In genomic region chr5:152397581-152397980, GRCh38 we compare ENCODE assay signal across 17 cellular contexts. TPM values are rescaled to one million over a fixed set of nuclear protein-coding genes. Genes with fewer than 3 reads are reported as not detected.
DNase-seq lines count a peak whose midpoint lies in the region; ATAC-seq and TF ChIP-seq lines count a peak whose summit lies in the region.
"Had no signal": no experiment of that assay in that cellular context is flagged by ENCODE, and none has a peak within 500 bp of the region (broad histone marks: within the 10 kb centered on the region; RNA-seq: fewer than 3 reads in every experiment).

No MANE protein-coding gene starts in this region.

- H3K4me3 ChIP-seq in testis: no peak overlapping the region
- H3K4me3 ChIP-seq: MG63 had no signal

- TF ChIP-seq CTCF in GM20000 (IDR thresholded peaks at IDR 0.05; ENCODE audit: extremely low read depth, missing control alignments) (no peak), testis (IDR thresholded peaks at IDR 0.05) (no peak)

- peaks cover 9% of the 10 kb centered on the region for H3K4me1 ChIP-seq in testis

- peak overlapping the region in 1 of 2 donors; percentile 33 for H3K27ac ChIP-seq in testis
- H3K27ac ChIP-seq: RWPE1 had no signal

- ATAC-seq in GM18517 (IDR thresholded peaks at IDR 0.05; ENCODE audit: unreplicated experiment) (peak; percentile 84), HG02852 (IDR thresholded peaks at IDR 0.05; ENCODE audit: unreplicated experiment) (peak; percentile 93), HG03442 (IDR thresholded peaks at IDR 0.05; ENCODE audit: unreplicated experiment) (peak; percentile 93)
- ATAC-seq: left lobe of liver; naive thymus-derived CD8-positive, alpha-beta T cell; right cardiac atrium had no signal

- H3K36me3 ChIP-seq in testis (ENCODE audit: low read depth, missing control alignments): no peaks in the 10 kb centered on the region
- H3K36me3 ChIP-seq: MG63 had no signal

- TF ChIP-seq POLR2A in testis (IDR thresholded peaks at IDR 0.05): no peak

- intact Hi-C loops in testis (cut with DNase I; ENCODE audit: low total_unique reads): no loop called here

- POLR2A ChIA-PET in HEK293T (lab: Yijun Ruan, JAX): no interaction called here

- no peaks in the 10 kb centered on the region for H3K27me3 ChIP-seq in testis

- H3K9me3 ChIP-seq in testis: no peaks in the 10 kb centered on the region
- H3K9me3 ChIP-seq: MG63 had no signal

- CTCF ChIA-PET in HEK293T (lab: Yijun Ruan, JAX): no interaction called here

- WGBS in testis, 2 donors: 48 to 81% methylated on average over 1 of the region's 1 CpG

- DNase-seq in GM20000 (ENCODE audit: low spot score): peak; percentile 19
- DNase-seq in testis: no peak
- DNase-seq in DMS79 (lab: John Stamatoyannopoulos, UW): no peak
- no peak for DNase-seq in HEK293T (ENCODE audit: extremely low spot score)
- no peak for DNase-seq in NK-92 treated with Interleukin-12 subunit alpha and Interleukin-12 subunit beta, amount 100 ng/mL, for 24 hours (lab: John Stamatoyannopoulos, UW)
- DNase-seq: activated CD8-positive, alpha-beta memory T cell treated with anti-CD3 and anti-CD28 coated beads for 24 hours; activated naive CD4-positive, alpha-beta T cell; MG63; naive thymus-derived CD8-positive, alpha-beta T cell; NCI-H446 treated with DMSO at 0.1 percent for 48 hours; right cardiac atrium had no signal

TF ChIP-seq in HEK293T, 16 proteins besides CTCF, POLR2A, EP300 and RAD21:
- no peak for TF ChIP-seq SUZ12 (IDR thresholded peaks at IDR 0.05)
- no peak for TF ChIP-seq LEF1 (IDR thresholded peaks at IDR 0.05; ENCODE audit: borderline replicate concordance)
- TF ChIP-seq SP1 (IDR thresholded peaks at IDR 0.05): no peak
- TF ChIP-seq BHLHE40 (IDR thresholded peaks at IDR 0.05; ENCODE audit: borderline replicate concordance): no peak
- TF ChIP-seq ELF4 (IDR thresholded peaks at IDR 0.05): no peak
- TF ChIP-seq HDGF (IDR thresholded peaks at IDR 0.05; ENCODE audit: borderline replicate concordance): no peak
- no peak for TF ChIP-seq NFRKB (IDR thresholded peaks at IDR 0.05)

RNA-seq across cellular contexts. Expression of gene NMUR2, which starts 7.5 kb away (rescaled TPM):
- total RNA-seq in testis: 10 to 100 TPM in 1 of 2 donors, 1 to 10 TPM in 1; 5.0 to 10.7 TPM
- polyA plus RNA-seq in testis (ENCODE audit: insufficient read depth, low read depth, low replicate concordance): 3.6 TPM
- total RNA-seq: bronchial epithelial cell; left lobe of liver; naive thymus-derived CD8-positive, alpha-beta T cell had no signal
- polyA plus RNA-seq: naive thymus-derived CD8-positive, alpha-beta T cell had no signal
